13 cellular contexts compared by ENCODE assay signal in genomic region chr12:39144613-39145061, GRCh38.
A peak's percentile ranks its signal among the peaks of the same experiment; 100 is the strongest.
DNase-seq lines count a peak whose midpoint lies in the region; ATAC-seq, FAIRE-seq and TF ChIP-seq lines count a peak whose summit lies in the region.
"Had no signal": no experiment of that assay in that cellular context is flagged by ENCODE, and none has a peak within 500 bp of the region (broad histone marks: within the 10 kb centered on the region; RNA-seq: fewer than 3 reads in every experiment).

No MANE protein-coding gene starts in this region.

- no peaks in the 10 kb centered on the region for H4K20me1 ChIP-seq in GM23338 (replicated peaks; ENCODE audit: insufficient read depth)

- H2AFZ ChIP-seq in GM23338: peak overlapping the region; percentile 99

- H3K9ac ChIP-seq in skeletal muscle tissue (ENCODE audit: low read depth in 1 of 3, low read length in 3 of 3): no peak overlapping the region

- in situ Hi-C loops in G401 (cut with HindIII; ENCODE audit: low sequenced_read_pairs): no loop called here

- H3K36me3 ChIP-seq in GM23338 (ENCODE audit: insufficient read depth): no peaks in the 10 kb centered on the region
- H3K36me3 ChIP-seq in skeletal muscle tissue (ENCODE audit: control insufficient read depth in 3 of 3, insufficient read depth in 3 of 3, low read length in 3 of 3): no peaks in the 10 kb centered on the region
- H3K36me3 ChIP-seq: neutrophil had no signal

- H3K27me3 Mint-ChIP-seq in GM23338 (ENCODE audit: insufficient read depth, low read depth, poor library complexity): peaks cover 9% of the 10 kb centered on the region

- peak overlapping the region; percentile 68 for H3K4me3 ChIP-seq in GM23338
- peak overlapping the region; percentile 86 for H3K4me3 ChIP-seq in coronary artery
- H3K4me3 ChIP-seq in iPS-18c (ENCODE audit: insufficient read depth, low read depth, low read length): peak overlapping the region; percentile 52
- H3K4me3 ChIP-seq in skeletal muscle tissue (ENCODE audit: low read length in 3 of 3): peak overlapping the region in 2 of 3 donors; percentile 20 to 38

- no peaks in the 10 kb centered on the region; the same call in 1 of the 3 replicates for H3K36me3 Mint-ChIP-seq in GM23338 (ENCODE audit: low read depth)
- H3K36me3 Mint-ChIP-seq: CD4-positive, CD25-positive, alpha-beta regulatory T cell had no signal

- DNase-seq in GM23338 (ENCODE audit: low spot score) (peak; percentile 68), coronary artery (ENCODE audit: low spot score) (no peak), HTR-8/SVneo (ENCODE audit: insufficient read length, low spot score) (no peak), GM19238 (ENCODE audit: insufficient read length, low spot score) (no peak), NOMO-1 treated with dmso at 0.1 percent for 144 hours (lab: John Stamatoyannopoulos, UW; ENCODE audit: unreplicated experiment) (no peak), G401 (ENCODE audit: low spot score) (no peak)
- DNase-seq: IMR-90, NCI-H2107 had no signal

- H3K79me2 ChIP-seq in GM23338 (replicated peaks; ENCODE audit: insufficient read depth): no peaks in the 10 kb centered on the region

- H3K27ac ChIP-seq in GM23338 (ENCODE audit: low read depth): no peak overlapping the region
- H3K27ac ChIP-seq in coronary artery: no peak overlapping the region
- H3K27ac ChIP-seq in skeletal muscle tissue (ENCODE audit: low read depth, low read length): no peak overlapping the region
- H3K27ac ChIP-seq: neutrophil had no signal

- H3K27ac Mint-ChIP-seq in GM23338: no peak overlapping the region
- H3K27ac Mint-ChIP-seq: activated T-cell treated with anti-CD3 and anti-CD28 coated beads, Interleukin-2, amount 50 U/mL, for 24 hours; CD4-positive, CD25-positive, alpha-beta regulatory T cell had no signal

- peaks cover 2% of the 10 kb centered on the region for H3K9me3 ChIP-seq in iPS-18c (ENCODE audit: control insufficient read depth, insufficient read depth, low read length)
- peaks cover 0 to under 1% (median 0%) of the 10 kb centered on the region in 3 donors for H3K9me3 ChIP-seq in skeletal muscle tissue (ENCODE audit: control insufficient read depth in 3 of 3, low read length in 3 of 3)
- H3K9me3 ChIP-seq: neutrophil had no signal

- H3K4me1 Mint-ChIP-seq in GM23338: no peaks in the 10 kb centered on the region; the same call in 1 of the 3 replicates

- no peak for TF ChIP-seq CTCF in GM23338 (conservative IDR thresholded peaks at IDR 0.05; ENCODE audit: low read depth in 2 of 2)
- no peak for TF ChIP-seq CTCF in coronary artery (IDR thresholded peaks at IDR 0.05)

- H3K9me3 Mint-ChIP-seq in GM23338: peaks cover 9% of the 10 kb centered on the region; the same call in 1 of the 3 replicates

- H3K4me3 Mint-ChIP-seq in GM23338: peak overlapping the region; percentile 61; the same call in 2 of the 3 replicates
- H3K4me3 Mint-ChIP-seq: CD4-positive, CD25-positive, alpha-beta regulatory T cell had no signal

- peak overlapping the region; percentile 81 for H3K4me2 ChIP-seq in GM23338

- H3F3A ChIP-seq in GM23338 (replicated peaks; ENCODE audit: low read depth): no peaks in the 10 kb centered on the region

- peaks cover 42% of the 10 kb centered on the region for H3K27me3 ChIP-seq in GM23338 (ENCODE audit: insufficient read depth)
- H3K27me3 ChIP-seq in skeletal muscle tissue (ENCODE audit: control insufficient read depth in 3 of 3, insufficient read depth in 3 of 3, low read length in 3 of 3): peaks cover 4 to 8% (median 8%) of the 10 kb centered on the region in 3 donors

- peak; percentile 84 for ATAC-seq in GM23338

- H3K4me1 ChIP-seq in GM23338 (ENCODE audit: insufficient read depth) (no peaks in the 10 kb centered on the region), skeletal muscle tissue (ENCODE audit: control insufficient read depth in 3 of 3, insufficient read depth in 3 of 3, low read length in 3 of 3) (no peaks in the 10 kb centered on the region)

- FAIRE-seq in HTR-8/SVneo (lab: Jason Lieb, UNC): no peak

- H3K9me2 ChIP-seq in GM23338 (ENCODE audit: insufficient read depth): no peaks in the 10 kb centered on the region

TF ChIP-seq in GM23338, 12 proteins besides CTCF, POLR2A, EP300 and RAD21 (continues in another document):
- TF ChIP-seq JUNB (IDR thresholded peaks at IDR 0.05; ENCODE audit: unreplicated experiment) (no peak), ZNF462 (CRISPR knock-in tag; IDR thresholded peaks at IDR 0.05) (no peak), NANOG (IDR thresholded peaks at IDR 0.05; ENCODE audit: borderline replicate concordance) (no peak), EZH2 (IDR thresholded peaks at IDR 0.05; ENCODE audit: low read depth, unreplicated experiment) (no peak), POLR2AphosphoS5 (IDR thresholded peaks at IDR 0.05; ENCODE audit: low read depth) (no peak)

Comparison
In these comparisons a context has a peak if more than half of its experiments do, and no peak if none do; other contexts are left out.
1. H3K4me3 ChIP-seq: peak in every context shown above with its lines; median percentile 86 in coronary artery; 68 in GM23338; 52 in iPS-18c; 29 in skeletal muscle tissue.